Comparison of ENCODE assay signal across 8 cellular contexts in genomic region chr3:168094877-168095610, GRCh38. TPM values are rescaled to one million over a fixed set of nuclear protein-coding genes. Genes with fewer than 3 reads are reported as not detected.
A peak's percentile ranks its signal among the peaks of the same experiment; 100 is the strongest.
DNase-seq lines count a peak whose midpoint lies in the region; ATAC-seq and TF ChIP-seq lines count a peak whose summit lies in the region.

No MANE protein-coding gene starts in this region.

- H3K4me3 Mint-ChIP-seq in CD4-positive, alpha-beta memory T cell: peak overlapping the region; percentile 55 to 80 (median 68)
- H3K4me3 Mint-ChIP-seq in activated T-cell treated with anti-CD3 and anti-CD28 coated beads, Interleukin-2, amount 50 U/mL, for 4 hours: peak overlapping the region; percentile 82
- peak overlapping the region; percentile 88 to 99 (median 95) for H3K4me3 Mint-ChIP-seq in naive B cell

- H3K27me3 Mint-ChIP-seq in CD4-positive, alpha-beta memory T cell: peaks cover 27 to 28% of the 10 kb centered on the region in 2 donors
- H3K27me3 Mint-ChIP-seq in activated T-cell treated with anti-CD3 and anti-CD28 coated beads, Interleukin-2, amount 50 U/mL, for 4 hours (ENCODE audit: low read depth): peaks cover 36% of the 10 kb centered on the region
- H3K27me3 Mint-ChIP-seq in naive B cell: no peaks in the 10 kb centered on the region

- CTCF ChIA-PET in CD4-positive, alpha-beta memory T cell (lab: Charles Lee; ENCODE audit: partially characterized antibody): no interaction called here

- peak overlapping the region in 1 of 2 donors; percentile 32 for H3K4me3 ChIP-seq in CD4-positive, alpha-beta memory T cell (ENCODE audit: low read length in 2 of 2)
- H3K4me3 ChIP-seq in fibroblast of mammary gland (ENCODE audit: control insufficient read depth, low read depth, low read length): peak overlapping the region; percentile 72

- no peaks in the 10 kb centered on the region for H3K9me3 Mint-ChIP-seq in CD4-positive, alpha-beta memory T cell
- H3K9me3 Mint-ChIP-seq in activated T-cell treated with anti-CD3 and anti-CD28 coated beads, Interleukin-2, amount 50 U/mL, for 4 hours: no peaks in the 10 kb centered on the region
- H3K9me3 Mint-ChIP-seq in naive B cell: peaks cover 0 to 4% (median 0%) of the 10 kb centered on the region in 7 donors

- H3K4me1 ChIP-seq in CD4-positive, alpha-beta memory T cell (ENCODE audit: insufficient read depth, low read length): peaks cover 15% of the 10 kb centered on the region

- no peaks in the 10 kb centered on the region for H3K36me3 Mint-ChIP-seq in CD4-positive, alpha-beta memory T cell
- no peaks in the 10 kb centered on the region for H3K36me3 Mint-ChIP-seq in activated T-cell treated with anti-CD3 and anti-CD28 coated beads, Interleukin-2, amount 50 U/mL, for 4 hours (ENCODE audit: insufficient read depth)
- H3K36me3 Mint-ChIP-seq in naive B cell: no peaks in the 10 kb centered on the region

- H3K36me3 ChIP-seq in CD4-positive, alpha-beta memory T cell (ENCODE audit: insufficient read depth, low read length): no peaks in the 10 kb centered on the region

- no peak overlapping the region for H3K27ac ChIP-seq in CD4-positive, alpha-beta memory T cell (ENCODE audit: low read depth, low read length)
- H3K27ac ChIP-seq in temporal lobe (ENCODE audit: low read depth, low read length): peak overlapping the region; percentile 74

- H3K4me1 Mint-ChIP-seq in CD4-positive, alpha-beta memory T cell: peaks cover 7 to 14% (median 11%) of the 10 kb centered on the region in 4 donors
- peaks cover 11% of the 10 kb centered on the region for H3K4me1 Mint-ChIP-seq in activated T-cell treated with anti-CD3 and anti-CD28 coated beads, Interleukin-2, amount 50 U/mL, for 4 hours (ENCODE audit: low read depth)
- H3K4me1 Mint-ChIP-seq in naive B cell: peaks cover 7 to 18% (median 8%) of the 10 kb centered on the region in 3 donors

- H3K9me3 ChIP-seq in CD4-positive, alpha-beta memory T cell (ENCODE audit: control insufficient read depth in 1 of 2, low read length in 2 of 2): no peaks in the 10 kb centered on the region

- POLR2A ChIA-PET in CD4-positive, alpha-beta memory T cell (lab: Charles Lee; ENCODE audit: partially characterized antibody): no interaction called here

- peak in 3 of 5 donors; percentile 10 to 22 (median 22) for DNase-seq in CD4-positive, alpha-beta memory T cell
- peak; percentile 66 for DNase-seq in NCI-H510A treated with DMSO at 0.1 percent for 48 hours (lab: John Stamatoyannopoulos, UW)
- peak; percentile 6 for DNase-seq in activated T-cell treated with anti-CD3 and anti-CD28 coated beads, Interleukin-2, amount 50 U/mL, for 4 hours
- DNase-seq in fibroblast of mammary gland (ENCODE audit: low read depth): peak; percentile 77
- peak; percentile 67 for DNase-seq in naive B cell

- ATAC-seq in GM19035 (IDR thresholded peaks at IDR 0.05; ENCODE audit: unreplicated experiment) (peak; percentile 44), HG03135 (IDR thresholded peaks at IDR 0.05; ENCODE audit: unreplicated experiment) (peak; percentile 47), naive B cell (ENCODE audit: low read depth in 2 of 2) (peak; percentile 49 to 53)
- peak; percentile 47 to 54 for ATAC-seq in activated T-cell treated with anti-CD3 and anti-CD28 coated beads, Interleukin-2, amount 50 U/mL, for 4 hours

- no peaks in the 10 kb centered on the region for H3K27me3 ChIP-seq in CD4-positive, alpha-beta memory T cell (ENCODE audit: insufficient read depth, low read length)

- H3K27ac Mint-ChIP-seq in CD4-positive, alpha-beta memory T cell: peak overlapping the region in 1 of 7 donors; percentile 8
- H3K27ac Mint-ChIP-seq in naive B cell: peak overlapping the region in 5 of 6 donors; percentile 67 to 99 (median 93)

- intact Hi-C loops in CD4-positive, alpha-beta memory T cell (cut with micrococcal nuclease): loop anchor here (10.0 kb wide), 1 partner anchor 60 kb away; no protein-coding TSS in a partner anchor

- TF ChIP-seq CTCF in fibroblast of mammary gland (conservative IDR thresholded peaks at IDR 0.05; ENCODE audit: control insufficient read depth, insufficient read depth, low read depth, low read length): peak; percentile 25

RNA-seq across cellular contexts. Expression of gene GOLIM4, which starts 0.7 kb away (rescaled TPM):
- total RNA-seq in CD4-positive, alpha-beta memory T cell: under 1 TPM; 0.25 to 0.52 TPM
- under 1 TPM; 0.44 to 0.50 TPM for polyA plus RNA-seq in CD4-positive, alpha-beta memory T cell
- total RNA-seq in activated T-cell treated with anti-CD3 and anti-CD28 coated beads, Interleukin-2, amount 50 U/mL, for 4 hours: 1 to 10 TPM; 2.3 to 4.0 (median 2.4) TPM
- polyA plus RNA-seq in naive B cell (ENCODE audit: low read depth in 6 of 6): 1 to 10 TPM in 5 of 6 donors, under 1 TPM in 1; 0.32 to 3.3 (median 1.9) TPM
- 16.0 TPM for total RNA-seq in temporal lobe

Comparison
In these comparisons a context has a peak if more than half of its experiments do, and no peak if none do; other contexts are left out.
1. DNase-seq: peak in every context shown above with its lines; median percentile 77 in fibroblast of mammary gland; 67 in naive B cell; 66 in NCI-H510A treated with DMSO at 0.1 percent for 48 hours; 22 in CD4-positive, alpha-beta memory T cell; 6 in activated T-cell treated with anti-CD3 and anti-CD28 coated beads, Interleukin-2, amount 50 U/mL, for 4 hours.